In the genomic region with DNA sequence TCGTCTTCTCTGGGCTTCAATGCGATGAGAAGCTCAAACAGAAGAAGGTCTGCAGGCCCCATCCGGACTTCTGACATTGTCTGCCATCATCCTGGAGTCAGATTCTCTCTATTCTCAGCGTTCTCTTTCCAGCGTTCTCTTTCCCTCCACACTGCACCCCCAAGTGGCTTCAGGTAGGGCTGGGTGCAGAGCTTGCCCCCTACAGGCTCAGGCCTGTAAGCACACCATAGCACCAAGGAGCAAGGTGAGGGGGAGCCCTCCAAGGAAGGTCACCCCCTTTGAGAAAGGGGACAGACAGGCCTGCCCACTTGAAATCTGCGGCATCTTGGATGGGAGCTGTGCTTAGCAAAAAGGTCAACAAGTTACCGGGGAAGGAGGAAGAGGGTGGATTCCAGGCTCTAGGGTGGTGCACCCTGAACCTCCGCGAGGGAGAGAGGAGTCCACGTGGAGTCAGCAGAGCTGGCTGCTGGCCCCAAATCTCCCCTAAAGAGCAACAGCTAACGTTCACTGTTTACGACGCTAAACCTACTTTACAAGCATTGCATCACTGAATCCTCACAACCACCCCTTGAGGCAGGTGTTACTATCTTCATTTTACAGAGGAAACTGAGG, we compare ENCODE assay signal across 9 cellular contexts. TPM values are rescaled to one million over a fixed set of nuclear protein-coding genes. Genes with fewer than 3 reads are reported as not detected.
DNase-seq lines count a peak whose midpoint lies in the region; ATAC-seq and TF ChIP-seq lines count a peak whose summit lies in the region.
"Had no signal": no experiment of that assay in that cellular context is flagged by ENCODE, and none has a peak within 500 bp of the region (broad histone marks: within the 10 kb centered on the region; RNA-seq: fewer than 3 reads in every experiment).

No MANE protein-coding gene starts in this region.

- no peak overlapping the region for H3K4me3 Mint-ChIP-seq in activated T-helper 17 cell treated with anti-CD3 and anti-CD28 coated beads, Interleukin-2, amount 50 U/mL, for 72 hours

- no peaks in the 10 kb centered on the region for H3K27me3 Mint-ChIP-seq in activated T-helper 17 cell treated with anti-CD3 and anti-CD28 coated beads, Interleukin-2, amount 50 U/mL, for 72 hours

- peaks cover 6 to 29% (median 9%) of the 10 kb centered on the region in 9 donors for H3K4me1 ChIP-seq in heart right ventricle

- no peaks in the 10 kb centered on the region for H3K27me3 ChIP-seq in heart right ventricle

- H3K9me3 ChIP-seq in heart right ventricle: no peaks in the 10 kb centered on the region

- DNase-seq in activated CD4-positive, CD25-positive, alpha-beta regulatory T cell treated with anti-CD3 and anti-CD28 coated beads, Interleukin-2, amount 50 U/mL, for 72 hours: no peak
- DNase-seq in heart right ventricle (peak in 1 of 2 donors; percentile 24), superior temporal gyrus (ENCODE audit: extremely low spot score) (peak; percentile 25), NCI-H446 treated with DMSO at 0.1 percent for 48 hours (lab: John Stamatoyannopoulos, UW) (no peak)

- intact Hi-C loops in heart right ventricle (cut with DNase I): loop anchor here in 8 of 10 donors (1.0 to 5.0 kb wide), 8 partner anchors 43 to 245 kb away; a partner anchor contains a TSS

- peak; percentile 54 to 56 for ATAC-seq in activated CD4-positive, CD25-positive, alpha-beta regulatory T cell treated with anti-CD3 and anti-CD28 coated beads, Interleukin-2, amount 50 U/mL, for 24 hours
- ATAC-seq in HG03342 (IDR thresholded peaks at IDR 0.05; ENCODE audit: unreplicated experiment): peak; percentile 73
- ATAC-seq in activated T-helper 17 cell treated with anti-CD3 and anti-CD28 coated beads, Interleukin-2, amount 50 U/mL, for 72 hours (replicated peaks): peak; percentile 66
- peak; percentile 61 to 81 (median 71) for ATAC-seq in heart right ventricle
- ATAC-seq in GM18519 (IDR thresholded peaks at IDR 0.05; ENCODE audit: low FRiP score, unreplicated experiment): no peak

- H3K36me3 ChIP-seq in heart right ventricle: peaks cover 0 to 100% (median 46%) of the 10 kb centered on the region in 9 donors

- WGBS in heart right ventricle, 2 donors: 61 to 68% methylated on average over 13 of the region's 13 CpGs

- peaks cover 10% of the 10 kb centered on the region for H3K4me1 Mint-ChIP-seq in activated T-helper 17 cell treated with anti-CD3 and anti-CD28 coated beads, Interleukin-2, amount 50 U/mL, for 72 hours

- H3K9me3 Mint-ChIP-seq in activated T-helper 17 cell treated with anti-CD3 and anti-CD28 coated beads, Interleukin-2, amount 50 U/mL, for 72 hours: no peaks in the 10 kb centered on the region

- H3K36me3 Mint-ChIP-seq in activated T-helper 17 cell treated with anti-CD3 and anti-CD28 coated beads, Interleukin-2, amount 50 U/mL, for 72 hours (ENCODE audit: low read depth): peaks cover 100% of the 10 kb centered on the region

- peak; percentile 79 to 88 (median 84) for TF ChIP-seq CTCF in heart right ventricle (IDR thresholded peaks at IDR 0.05)

- no peak overlapping the region for H3K27ac Mint-ChIP-seq in activated T-helper 17 cell treated with anti-CD3 and anti-CD28 coated beads, Interleukin-2, amount 50 U/mL, for 72 hours

- no peak overlapping the region for H3K27ac ChIP-seq in heart right ventricle
- H3K27ac ChIP-seq: skin epidermis had no signal

- H3K4me3 ChIP-seq in heart right ventricle: no peak overlapping the region
- H3K4me3 ChIP-seq: skin epidermis had no signal

RNA-seq across cellular contexts. Expression of a gene that starts 27.5 kb away (rescaled TPM):
- total RNA-seq in activated T-helper 17 cell treated with anti-CD3 and anti-CD28 coated beads, Interleukin-2, amount 50 U/mL, for 72 hours: not detected
- total RNA-seq in heart right ventricle: 100 to 1,000 TPM; 208 to 990 (median 601) TPM
- polyA plus RNA-seq in heart right ventricle: 1,000 to 10,000 TPM; 1,059 to 1,234 TPM

RNA-seq across cellular contexts. Expression of a gene that starts 32.9 kb away (rescaled TPM):
- 100 to 1,000 TPM; 316 to 609 TPM for total RNA-seq in activated T-helper 17 cell treated with anti-CD3 and anti-CD28 coated beads, Interleukin-2, amount 50 U/mL, for 72 hours
- 100 to 1,000 TPM; 113 to 130 (median 125) TPM for total RNA-seq in heart right ventricle
- polyA plus RNA-seq in heart right ventricle: 10 to 100 TPM; 63.8 to 78.1 TPM

Comparison
In these comparisons a context has a peak if more than half of its experiments do, and no peak if none do; other contexts are left out.
1. RNA of a gene that starts 27.5 kb away (total RNA-seq): 208 to 990 TPM in heart right ventricle; not detected in activated T-helper 17 cell treated with anti-CD3 and anti-CD28 coated beads, Interleukin-2, amount 50 U/mL, for 72 hours; every median in the first group is over 100 times any median in the second.